ENCODE assay signal across 9 cellular contexts in the genomic region with DNA sequence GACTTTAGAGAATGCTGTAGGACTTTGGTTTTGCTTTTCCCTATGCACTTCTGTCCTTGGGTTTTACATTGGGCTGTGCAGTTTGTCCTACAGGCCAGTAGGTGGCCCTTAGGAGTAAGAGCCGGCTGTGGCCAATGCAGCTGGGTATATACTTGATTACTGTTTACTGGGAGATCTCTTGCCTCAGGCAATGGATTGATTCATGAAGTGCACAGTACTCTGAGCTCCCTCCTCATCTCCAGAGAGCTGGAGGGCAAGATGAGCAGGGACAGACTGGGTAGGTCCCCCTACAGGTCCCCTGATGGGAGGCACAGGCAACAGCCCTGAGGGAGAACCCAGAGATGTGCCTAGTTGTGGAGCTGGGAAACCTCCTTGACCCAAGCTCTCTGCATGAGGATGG.
DNase-seq lines count a peak whose midpoint lies in the region; ATAC-seq lines count a peak whose summit lies in the region.
"Had no signal": no experiment of that assay in that cellular context is flagged by ENCODE, and none has a peak within 500 bp of the region (broad histone marks: within the 10 kb centered on the region; RNA-seq: fewer than 3 reads in every experiment).

No MANE protein-coding gene starts in this region.

- no peak overlapping the region for H3K18ac ChIP-seq in trophoblast cell (ENCODE audit: low read length)

- H3K27ac ChIP-seq in trophoblast cell (ENCODE audit: low read depth, low read length), result no peak overlapping the region
- H3K27ac ChIP-seq: BLaER1 treated with 17β-estradiol and CSF1 and Interleukin-3, amounts not matched to agents 10 nM and 100 nM had no signal

- H2BK5ac ChIP-seq in trophoblast cell (ENCODE audit: low read depth, low read length, poor library complexity), result no peak overlapping the region

- no CpG with 5 or more reads among the region's 1 CpG for WGBS in trophoblast cell (ENCODE audit: extremely low coverage, insufficient coverage, insufficient read length)

- H3K79me2 ChIP-seq in trophoblast cell (ENCODE audit: control insufficient read depth, insufficient read depth, low read length, poor library complexity), result no peaks in the 10 kb centered on the region

- H2AFZ ChIP-seq in trophoblast cell (ENCODE audit: insufficient read depth, low read length, poor library complexity), result no peak overlapping the region

- no peaks in the 10 kb centered on the region for H3K36me3 ChIP-seq in trophoblast cell (ENCODE audit: control insufficient read depth in 1 of 2, insufficient read depth in 2 of 2, low read length in 2 of 2)
- H3K36me3 ChIP-seq: BLaER1 treated with 17β-estradiol and CSF1 and Interleukin-3, amounts not matched to agents 10 nM and 100 nM had no signal

- ATAC-seq in GM19397 (IDR thresholded peaks at IDR 0.05; ENCODE audit: unreplicated experiment), result peak; percentile 85
- peak; percentile 98 for ATAC-seq in HG03175 (IDR thresholded peaks at IDR 0.05; ENCODE audit: unreplicated experiment)

- peaks cover 3% of the 10 kb centered on the region for H3K9me3 ChIP-seq in trophoblast cell (ENCODE audit: insufficient read depth, low read depth, low read length)

- H3K27me3 ChIP-seq in trophoblast cell (ENCODE audit: insufficient read depth, low read length), result no peaks in the 10 kb centered on the region
- H3K27me3 ChIP-seq: BLaER1 treated with 17β-estradiol and CSF1 and Interleukin-3, amounts not matched to agents 10 nM and 100 nM had no signal

- no peak overlapping the region for H3K4ac ChIP-seq in trophoblast cell (ENCODE audit: low read depth, low read length)

- no peaks in the 10 kb centered on the region for H3K79me1 ChIP-seq in trophoblast cell (ENCODE audit: low read length)

- no peak overlapping the region for H2BK120ac ChIP-seq in trophoblast cell (ENCODE audit: insufficient read depth, low read length, poor library complexity)

- no peak overlapping the region for H4K8ac ChIP-seq in trophoblast cell (ENCODE audit: low read depth, low read length)

- H3K4me1 ChIP-seq in trophoblast cell (ENCODE audit: control insufficient read depth in 1 of 2, insufficient read depth in 2 of 2, low read length in 2 of 2), result no peaks in the 10 kb centered on the region

- H3K4me2 ChIP-seq in trophoblast cell (ENCODE audit: low read length), result no peak overlapping the region
- H3K4me2 ChIP-seq: BLaER1 treated with 17β-estradiol and CSF1 and Interleukin-3, amounts not matched to agents 10 nM and 100 nM had no signal

- no peak overlapping the region for H3K14ac ChIP-seq in trophoblast cell (ENCODE audit: low read length)

- no peak overlapping the region for H4K12ac ChIP-seq in trophoblast cell (ENCODE audit: low read depth, low read length)

- H2BK12ac ChIP-seq in trophoblast cell (ENCODE audit: low read length), result no peak overlapping the region

- H3K4me3 ChIP-seq in trophoblast cell (ENCODE audit: low read depth, low read length), result no peak overlapping the region
- H3K4me3 ChIP-seq: BLaER1 treated with 17β-estradiol and CSF1 and Interleukin-3, amounts not matched to agents 10 nM and 100 nM had no signal

- H4K91ac ChIP-seq in trophoblast cell (ENCODE audit: low read depth, low read length), result no peak overlapping the region

- no peak overlapping the region for H2AK5ac ChIP-seq in trophoblast cell (ENCODE audit: low read length)

- peak in 2 of 3 experiments; percentile 15 to 64 for DNase-seq in NCI-H1417 (lab: John Stamatoyannopoulos, UW)
- no peak for DNase-seq in NCI-H1417 treated with DMSO at 0.1 percent for 48 hours (lab: John Stamatoyannopoulos, UW)
- peak; percentile 4 for DNase-seq in RPMI8226
- DNase-seq in fibroblast of gingiva (ENCODE audit: low read depth), result peak; percentile 59
- peak; percentile 20 to 67 for DNase-seq in trophoblast cell
- DNase-seq in epidermal melanocyte (ENCODE audit: insufficient read length, low spot score), result no peak

- no peak overlapping the region for H3K9ac ChIP-seq in trophoblast cell (ENCODE audit: low read length)
- H3K9ac ChIP-seq: BLaER1 treated with 17β-estradiol and CSF1 and Interleukin-3, amounts not matched to agents 10 nM and 100 nM had no signal

- no peak overlapping the region for H3K23ac ChIP-seq in trophoblast cell (ENCODE audit: low read length)

Comparison
In these comparisons a context has a peak if more than half of its experiments do, and no peak if none do; other contexts are left out.
1. DNase-seq: peak in NCI-H1417 (2 of 3), RPMI8226 (single experiment), fibroblast of gingiva (single experiment) and trophoblast cell (2 of 2); none in NCI-H1417 treated with DMSO at 0.1 percent for 48 hours (single experiment) and epidermal melanocyte (single experiment).